In the genomic region with DNA sequence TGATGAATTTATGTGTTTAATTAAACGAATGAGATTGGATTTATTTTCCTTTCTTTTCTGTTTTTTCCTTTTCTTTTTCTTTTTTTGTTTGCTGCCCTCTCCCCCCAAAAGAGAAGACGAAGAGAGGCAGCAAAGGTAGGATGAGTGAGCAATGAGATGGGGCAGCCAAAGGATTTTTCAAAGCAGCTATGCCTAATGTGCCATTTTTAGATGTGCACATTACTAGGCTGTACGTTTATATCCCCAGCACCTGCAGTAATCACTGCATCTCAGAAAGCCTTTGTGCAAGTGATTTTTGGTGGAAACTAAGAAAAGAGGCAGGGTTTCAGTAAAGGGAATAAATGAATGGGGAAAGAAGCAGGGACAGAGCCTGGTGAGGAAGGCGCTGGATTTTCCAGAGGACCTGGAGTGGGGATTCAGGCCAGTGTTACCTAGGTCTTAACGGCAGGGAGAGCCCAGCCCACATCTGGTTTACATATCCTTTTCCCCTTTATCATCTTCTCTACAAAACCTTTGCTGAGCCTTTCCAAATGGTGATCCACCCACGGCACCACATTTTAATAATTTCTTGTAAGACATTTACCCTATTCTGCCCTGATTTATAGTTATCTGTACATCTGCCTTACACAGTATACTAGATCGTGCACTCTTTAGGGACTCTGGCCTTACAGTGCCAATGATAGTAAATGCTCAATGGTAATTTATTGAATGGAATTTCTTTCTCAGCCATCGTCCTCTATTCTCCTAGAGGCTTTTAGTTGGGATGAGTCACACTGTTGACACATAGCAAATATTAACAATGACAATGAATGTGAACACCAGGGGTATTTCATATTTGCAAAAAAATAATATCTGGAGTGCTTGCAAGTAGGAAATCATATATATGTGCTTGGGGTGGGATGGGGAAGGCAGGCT, we compare ENCODE assay signal across 1 cellular context.
TF ChIP-seq lines count a peak whose summit lies in the region.

No MANE protein-coding gene starts in this region.

TF ChIP-seq in HepG2, 621 proteins besides CTCF, POLR2A, EP300 and RAD21 (continued from another document):
- TF ChIP-seq, protein P1, sequence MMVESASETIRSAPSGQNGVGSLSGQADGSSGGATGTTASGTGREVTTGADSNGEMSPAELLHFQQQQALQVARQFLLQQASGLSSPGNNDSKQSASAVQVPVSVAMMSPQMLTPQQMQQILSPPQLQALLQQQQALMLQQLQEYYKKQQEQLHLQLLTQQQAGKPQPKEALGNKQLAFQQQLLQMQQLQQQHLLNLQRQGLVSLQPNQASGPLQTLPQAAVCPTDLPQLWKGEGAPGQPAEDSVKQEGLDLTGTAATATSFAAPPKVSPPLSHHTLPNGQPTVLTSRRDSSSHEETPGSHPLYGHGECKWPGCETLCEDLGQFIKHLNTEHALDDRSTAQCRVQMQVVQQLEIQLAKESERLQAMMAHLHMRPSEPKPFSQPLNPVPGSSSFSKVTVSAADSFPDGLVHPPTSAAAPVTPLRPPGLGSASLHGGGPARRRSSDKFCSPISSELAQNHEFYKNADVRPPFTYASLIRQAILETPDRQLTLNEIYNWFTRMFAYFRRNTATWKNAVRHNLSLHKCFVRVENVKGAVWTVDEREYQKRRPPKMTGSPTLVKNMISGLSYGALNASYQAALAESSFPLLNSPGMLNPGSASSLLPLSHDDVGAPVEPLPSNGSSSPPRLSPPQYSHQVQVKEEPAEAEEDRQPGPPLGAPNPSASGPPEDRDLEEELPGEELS (CRISPR knock-in tag; IDR thresholded peaks at IDR 0.05) = no peak
- TF ChIP-seq GATA4 (IDR thresholded peaks at IDR 0.05; ENCODE audit: borderline replicate concordance, low read depth) = no peak
- no peak for TF ChIP-seq ZNF30 (CRISPR knock-in tag; IDR thresholded peaks at IDR 0.05)
- no peak for TF ChIP-seq ZNF775 (CRISPR knock-in tag; IDR thresholded peaks at IDR 0.05; ENCODE audit: borderline replicate concordance)
- TF ChIP-seq SOX5 (CRISPR knock-in tag; IDR thresholded peaks at IDR 0.05; ENCODE audit: borderline replicate concordance) = peak; percentile 47; the same call in 1 of the 2 replicates
- TF ChIP-seq, protein P2, sequence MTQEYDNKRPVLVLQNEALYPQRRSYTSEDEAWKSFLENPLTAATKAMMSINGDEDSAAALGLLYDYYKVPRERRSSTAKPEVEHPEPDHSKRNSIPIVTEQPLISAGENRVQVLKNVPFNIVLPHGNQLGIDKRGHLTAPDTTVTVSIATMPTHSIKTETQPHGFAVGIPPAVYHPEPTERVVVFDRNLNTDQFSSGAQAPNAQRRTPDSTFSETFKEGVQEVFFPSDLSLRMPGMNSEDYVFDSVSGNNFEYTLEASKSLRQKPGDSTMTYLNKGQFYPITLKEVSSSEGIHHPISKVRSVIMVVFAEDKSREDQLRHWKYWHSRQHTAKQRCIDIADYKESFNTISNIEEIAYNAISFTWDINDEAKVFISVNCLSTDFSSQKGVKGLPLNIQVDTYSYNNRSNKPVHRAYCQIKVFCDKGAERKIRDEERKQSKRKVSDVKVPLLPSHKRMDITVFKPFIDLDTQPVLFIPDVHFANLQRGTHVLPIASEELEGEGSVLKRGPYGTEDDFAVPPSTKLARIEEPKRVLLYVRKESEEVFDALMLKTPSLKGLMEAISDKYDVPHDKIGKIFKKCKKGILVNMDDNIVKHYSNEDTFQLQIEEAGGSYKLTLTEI (CRISPR knock-in tag; conservative IDR thresholded peaks at IDR 0.05) = no peak
- TF ChIP-seq, protein P3, sequence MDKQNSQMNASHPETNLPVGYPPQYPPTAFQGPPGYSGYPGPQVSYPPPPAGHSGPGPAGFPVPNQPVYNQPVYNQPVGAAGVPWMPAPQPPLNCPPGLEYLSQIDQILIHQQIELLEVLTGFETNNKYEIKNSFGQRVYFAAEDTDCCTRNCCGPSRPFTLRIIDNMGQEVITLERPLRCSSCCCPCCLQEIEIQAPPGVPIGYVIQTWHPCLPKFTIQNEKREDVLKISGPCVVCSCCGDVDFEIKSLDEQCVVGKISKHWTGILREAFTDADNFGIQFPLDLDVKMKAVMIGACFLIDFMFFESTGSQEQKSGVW (CRISPR knock-in tag; IDR thresholded peaks at IDR 0.05; ENCODE audit: borderline replicate concordance) = no peak
- no peak for TF ChIP-seq NFRKB (IDR thresholded peaks at IDR 0.05)
- TF ChIP-seq ELF4 (CRISPR knock-in tag; IDR thresholded peaks at IDR 0.05; ENCODE audit: borderline replicate concordance) = no peak
- TF ChIP-seq KAT8 (CRISPR knock-in tag; IDR thresholded peaks at IDR 0.05) = no peak
- TF ChIP-seq SRF (IDR thresholded peaks at IDR 0.05; ENCODE audit: low read depth, low read length) = no peak
- no peak for TF ChIP-seq ZNF350 (CRISPR knock-in tag; IDR thresholded peaks at IDR 0.05; ENCODE audit: borderline replicate concordance, low read depth)
- TF ChIP-seq CCDC6 (CRISPR knock-in tag; IDR thresholded peaks at IDR 0.05) = no peak
- peak; percentile 59; the same call in 1 of the 2 replicates for TF ChIP-seq ZSCAN9 (CRISPR knock-in tag; IDR thresholded peaks at IDR 0.05; ENCODE audit: borderline replicate concordance)
- TF ChIP-seq TARDBP (CRISPR knock-in tag; IDR thresholded peaks at IDR 0.05) = no peak
- no peak for TF ChIP-seq FOXA1 (IDR thresholded peaks at IDR 0.05)
- peak; percentile 49 for TF ChIP-seq FOXA1 (CRISPR knock-in tag; IDR thresholded peaks at IDR 0.05)
- TF ChIP-seq SRSF9 (IDR thresholded peaks at IDR 0.05; ENCODE audit: borderline replicate concordance, insufficient read depth, low read depth, low read length, poor library complexity, severe bottlenecking) = no peak
- 0 out of 4 replicates have a peak, but pooled peaks of 1 of the 2 experiments have one; percentile 28 for TF ChIP-seq KLF16 (CRISPR knock-in tag; IDR thresholded peaks at IDR 0.05)
- no peak for TF ChIP-seq CHD4 (IDR thresholded peaks at IDR 0.05; ENCODE audit: borderline replicate concordance, low read length)
- TF ChIP-seq NR2F1 (CRISPR knock-in tag; IDR thresholded peaks at IDR 0.05) = 0 out of 4 replicates have a peak, but pooled peaks of 1 of the 2 experiments have one; percentile 26
- no peak for TF ChIP-seq KAT2B (IDR thresholded peaks at IDR 0.05; ENCODE audit: borderline replicate concordance, low read depth, low read length)
- TF ChIP-seq KDM4B (CRISPR knock-in tag; IDR thresholded peaks at IDR 0.05) = no peak
- TF ChIP-seq, protein P4, sequence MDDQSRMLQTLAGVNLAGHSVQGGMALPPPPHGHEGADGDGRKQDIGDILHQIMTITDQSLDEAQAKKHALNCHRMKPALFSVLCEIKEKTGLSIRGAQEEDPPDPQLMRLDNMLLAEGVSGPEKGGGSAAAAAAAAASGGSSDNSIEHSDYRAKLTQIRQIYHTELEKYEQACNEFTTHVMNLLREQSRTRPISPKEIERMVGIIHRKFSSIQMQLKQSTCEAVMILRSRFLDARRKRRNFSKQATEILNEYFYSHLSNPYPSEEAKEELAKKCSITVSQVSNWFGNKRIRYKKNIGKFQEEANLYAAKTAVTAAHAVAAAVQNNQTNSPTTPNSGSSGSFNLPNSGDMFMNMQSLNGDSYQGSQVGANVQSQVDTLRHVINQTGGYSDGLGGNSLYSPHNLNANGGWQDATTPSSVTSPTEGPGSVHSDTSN (CRISPR knock-in tag; IDR thresholded peaks at IDR 0.05; ENCODE audit: borderline replicate concordance) = no peak
- no peak for TF ChIP-seq HMG20B (CRISPR knock-in tag; conservative IDR thresholded peaks at IDR 0.05)
- TF ChIP-seq, protein P5, sequence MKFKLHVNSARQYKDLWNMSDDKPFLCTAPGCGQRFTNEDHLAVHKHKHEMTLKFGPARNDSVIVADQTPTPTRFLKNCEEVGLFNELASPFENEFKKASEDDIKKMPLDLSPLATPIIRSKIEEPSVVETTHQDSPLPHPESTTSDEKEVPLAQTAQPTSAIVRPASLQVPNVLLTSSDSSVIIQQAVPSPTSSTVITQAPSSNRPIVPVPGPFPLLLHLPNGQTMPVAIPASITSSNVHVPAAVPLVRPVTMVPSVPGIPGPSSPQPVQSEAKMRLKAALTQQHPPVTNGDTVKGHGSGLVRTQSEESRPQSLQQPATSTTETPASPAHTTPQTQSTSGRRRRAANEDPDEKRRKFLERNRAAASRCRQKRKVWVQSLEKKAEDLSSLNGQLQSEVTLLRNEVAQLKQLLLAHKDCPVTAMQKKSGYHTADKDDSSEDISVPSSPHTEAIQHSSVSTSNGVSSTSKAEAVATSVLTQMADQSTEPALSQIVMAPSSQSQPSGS (CRISPR knock-in tag; IDR thresholded peaks at IDR 0.05) = no peak
- TF ChIP-seq HMG20A (CRISPR knock-in tag; IDR thresholded peaks at IDR 0.05; ENCODE audit: borderline replicate concordance) = peak; percentile 65; the same call in 1 of the 2 replicates
- no peak for TF ChIP-seq ZBTB42 (CRISPR knock-in tag; IDR thresholded peaks at IDR 0.05)
- TF ChIP-seq NFKB2 (CRISPR knock-in tag; IDR thresholded peaks at IDR 0.05; ENCODE audit: borderline replicate concordance) = no peak
- TF ChIP-seq, protein P6, sequence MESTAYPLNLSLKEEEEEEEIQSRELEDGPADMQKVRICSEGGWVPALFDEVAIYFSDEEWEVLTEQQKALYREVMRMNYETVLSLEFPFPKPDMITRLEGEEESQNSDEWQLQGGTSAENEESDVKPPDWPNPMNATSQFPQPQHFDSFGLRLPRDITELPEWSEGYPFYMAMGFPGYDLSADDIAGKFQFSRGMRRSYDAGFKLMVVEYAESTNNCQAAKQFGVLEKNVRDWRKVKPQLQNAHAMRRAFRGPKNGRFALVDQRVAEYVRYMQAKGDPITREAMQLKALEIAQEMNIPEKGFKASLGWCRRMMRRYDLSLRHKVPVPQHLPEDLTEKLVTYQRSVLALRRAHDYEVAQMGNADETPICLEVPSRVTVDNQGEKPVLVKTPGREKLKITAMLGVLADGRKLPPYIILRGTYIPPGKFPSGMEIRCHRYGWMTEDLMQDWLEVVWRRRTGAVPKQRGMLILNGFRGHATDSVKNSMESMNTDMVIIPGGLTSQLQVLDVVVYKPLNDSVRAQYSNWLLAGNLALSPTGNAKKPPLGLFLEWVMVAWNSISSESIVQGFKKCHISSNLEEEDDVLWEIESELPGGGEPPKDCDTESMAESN (CRISPR knock-in tag; conservative IDR thresholded peaks at IDR 0.05) = no peak
- TF ChIP-seq, protein P7, sequence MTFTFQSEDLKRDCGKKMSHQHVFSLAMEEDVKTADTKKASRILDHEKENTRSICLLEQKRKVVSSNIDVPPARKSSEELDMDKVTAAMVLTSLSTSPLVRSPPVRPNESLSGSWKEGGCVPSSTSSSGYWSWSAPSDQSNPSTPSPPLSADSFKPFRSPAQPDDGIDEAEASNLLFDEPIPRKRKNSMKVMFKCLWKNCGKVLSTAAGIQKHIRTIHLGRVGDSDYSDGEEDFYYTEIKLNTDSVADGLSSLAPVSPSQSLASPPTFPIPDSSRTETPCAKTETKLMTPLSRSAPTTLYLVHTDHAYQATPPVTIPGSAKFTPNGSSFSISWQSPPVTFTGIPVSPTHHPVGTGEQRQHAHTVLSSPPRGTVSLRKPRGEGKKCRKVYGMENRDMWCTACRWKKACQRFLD (CRISPR knock-in tag; IDR thresholded peaks at IDR 0.05; ENCODE audit: borderline replicate concordance) = no peak
- no peak for TF ChIP-seq KDM3A (CRISPR knock-in tag; IDR thresholded peaks at IDR 0.05; ENCODE audit: low read depth)
- no peak for TF ChIP-seq KLF11 (CRISPR knock-in tag; IDR thresholded peaks at IDR 0.05)
- no peak for TF ChIP-seq ZNF468 (CRISPR knock-in tag; IDR thresholded peaks at IDR 0.05)
- TF ChIP-seq ZFP1 (CRISPR knock-in tag; IDR thresholded peaks at IDR 0.05) = no peak
- no peak for TF ChIP-seq PPARG (CRISPR knock-in tag; conservative IDR thresholded peaks at IDR 0.05)
- TF ChIP-seq GZF1 (CRISPR knock-in tag; IDR thresholded peaks at IDR 0.05) = no peak
